ENCODE assay signal across 8 cellular contexts in genomic region chr1:48870596-48870995, GRCh38.
A peak's percentile ranks its signal among the peaks of the same experiment; 100 is the strongest.
DNase-seq lines count a peak whose midpoint lies in the region; ATAC-seq, FAIRE-seq and TF ChIP-seq lines count a peak whose summit lies in the region.

No MANE protein-coding gene starts in this region.

- H4K91ac ChIP-seq in mesenchymal stem cell (ENCODE audit: low read length), result no peak overlapping the region

- intact Hi-C loops in tibial artery (cut with DNase I; ENCODE audit: low total_unique reads), result no loop called here

- peak; percentile 78 for TF ChIP-seq CTCF in OCI-LY3 (IDR thresholded peaks at IDR 0.05; ENCODE audit: low read depth, low read length)
- peak; percentile 66 to 79 (median 70) for TF ChIP-seq CTCF in keratinocyte (optimal IDR thresholded peaks at IDR 0.05 in 1 of 3, IDR thresholded peaks at IDR 0.05 in 1 of 3, conservative IDR thresholded peaks at IDR 0.05 in 1 of 3; ENCODE audit: extremely low read depth in 1 of 3, insufficient read depth in 2 of 3, low read length in 3 of 3)
- peak in 1 of 2 experiments; percentile 12 for TF ChIP-seq CTCF in tibial artery (IDR thresholded peaks at IDR 0.05)

- H3K4me1 ChIP-seq in OCI-LY3 (ENCODE audit: low read length), result no peaks in the 10 kb centered on the region
- H3K4me1 ChIP-seq in keratinocyte (ENCODE audit: control insufficient read depth, extremely low read depth, insufficient read depth, low read length), result peaks cover 8% of the 10 kb centered on the region
- no peaks in the 10 kb centered on the region for H3K4me1 ChIP-seq in tibial artery
- no peaks in the 10 kb centered on the region for H3K4me1 ChIP-seq in mesenchymal stem cell (ENCODE audit: control insufficient read depth, insufficient read depth, low read depth, low read length)

- H3K36me3 ChIP-seq in OCI-LY3 (replicated peaks; ENCODE audit: low read depth, low read length), result no peaks in the 10 kb centered on the region
- no peaks in the 10 kb centered on the region for H3K36me3 ChIP-seq in keratinocyte (ENCODE audit: control insufficient read depth in 2 of 2, extremely low read depth in 1 of 2, insufficient read depth in 2 of 2, low read length in 2 of 2)
- H3K36me3 ChIP-seq in tibial artery, result no peaks in the 10 kb centered on the region
- no peaks in the 10 kb centered on the region for H3K36me3 ChIP-seq in mesenchymal stem cell (ENCODE audit: control insufficient read depth in 1 of 2, insufficient read depth in 2 of 2, low read depth in 1 of 2, low read length in 2 of 2)

- peak; percentile 82 for FAIRE-seq in keratinocyte (lab: Jason Lieb, UNC)

- 21% methylated on average over 2 of the region's 3 CpGs for WGBS in mesenchymal stem cell

- H2AK5ac ChIP-seq in mesenchymal stem cell (ENCODE audit: low read length, severe bottlenecking), result no peak overlapping the region

- H4K20me1 ChIP-seq in OCI-LY3 (ENCODE audit: insufficient read depth, low read length) (no peaks in the 10 kb centered on the region), keratinocyte (ENCODE audit: control insufficient read depth, extremely low read depth, insufficient read depth, low read length) (no peaks in the 10 kb centered on the region)

- H3K79me1 ChIP-seq in mesenchymal stem cell (replicated peaks; ENCODE audit: low read length, poor library complexity, severe bottlenecking), result no peaks in the 10 kb centered on the region

- no peaks in the 10 kb centered on the region for H3K27me3 ChIP-seq in OCI-LY3 (ENCODE audit: low read depth, low read length)
- no peaks in the 10 kb centered on the region for H3K27me3 ChIP-seq in keratinocyte (ENCODE audit: control insufficient read depth, extremely low read depth, insufficient read depth, low read length)
- H3K27me3 ChIP-seq in tibial artery, result no peaks in the 10 kb centered on the region
- H3K27me3 ChIP-seq in mesenchymal stem cell (ENCODE audit: control insufficient read depth in 1 of 2, insufficient read depth in 1 of 2, low read length in 2 of 2), result peaks cover 0 to 4% of the 10 kb centered on the region in 2 experiments

- H3K4me3 ChIP-seq in OCI-LY3 (ENCODE audit: low read length) (no peak overlapping the region), keratinocyte (ENCODE audit: control insufficient read depth in 2 of 3, extremely low read depth in 1 of 3, insufficient read depth in 2 of 3, low read depth in 1 of 3, low read length in 3 of 3) (no peak overlapping the region), tibial artery (no peak overlapping the region), mesenchymal stem cell (ENCODE audit: insufficient read depth in 1 of 2, low read depth in 1 of 2, low read length in 2 of 2) (no peak overlapping the region)

- H4K8ac ChIP-seq in mesenchymal stem cell (ENCODE audit: low read length), result no peak overlapping the region

- H3K9me3 ChIP-seq in OCI-LY3 (ENCODE audit: insufficient read depth, low read length) (no peaks in the 10 kb centered on the region), keratinocyte (ENCODE audit: control insufficient read depth, low read depth, low read length) (no peaks in the 10 kb centered on the region), tibial artery (no peaks in the 10 kb centered on the region), mesenchymal stem cell (ENCODE audit: control insufficient read depth, low read length) (no peaks in the 10 kb centered on the region)

- H3K14ac ChIP-seq in mesenchymal stem cell (ENCODE audit: low read length in 2 of 2), result no peak overlapping the region

- DNase-seq in ELF-1 (ENCODE audit: low read depth, low spot score) (peak; percentile 13), keratinocyte (ENCODE audit: low read depth, low spot score) (no peak), KG1 (lab: John Stamatoyannopoulos, UW) (no peak), tibial artery (no peak), mesenchymal stem cell (no peak), anterior cingulate cortex (lab: John Stamatoyannopoulos, UW) (no peak)

- ATAC-seq in GM21737 (IDR thresholded peaks at IDR 0.05; ENCODE audit: unreplicated experiment), result peak; percentile 54

- H3K23ac ChIP-seq in mesenchymal stem cell (ENCODE audit: low read length in 2 of 2), result no peak overlapping the region

- H3K9ac ChIP-seq in OCI-LY3 (ENCODE audit: low read length) (no peak overlapping the region), keratinocyte (ENCODE audit: control insufficient read depth, extremely low read depth, insufficient read depth, low read length) (no peak overlapping the region), mesenchymal stem cell (ENCODE audit: low read length) (no peak overlapping the region)

- no peaks in the 10 kb centered on the region for H3K9me1 ChIP-seq in keratinocyte (ENCODE audit: control insufficient read depth, extremely low read depth, insufficient read depth, low read length)

- H3K4ac ChIP-seq in mesenchymal stem cell (ENCODE audit: low read depth in 1 of 2, low read length in 2 of 2), result no peak overlapping the region

- H2BK15ac ChIP-seq in mesenchymal stem cell (ENCODE audit: low read depth, poor library complexity, severe bottlenecking), result no peak overlapping the region

- H2BK12ac ChIP-seq in mesenchymal stem cell (ENCODE audit: low read length in 2 of 2), result no peak overlapping the region

- H3K4me2 ChIP-seq in OCI-LY3 (ENCODE audit: low read length) (no peak overlapping the region), keratinocyte (ENCODE audit: control insufficient read depth, extremely low read depth, insufficient read depth, low read depth, low read length) (no peak overlapping the region), mesenchymal stem cell (ENCODE audit: low read length, poor library complexity, severe bottlenecking) (no peak overlapping the region)

- dilution Hi-C loops in keratinocyte (cut with MboI; ENCODE audit: extremely low pct_ligation_motif_present, low sequenced_read_pairs), result no loop called here

- no peak overlapping the region for H2AFZ ChIP-seq in OCI-LY3 (ENCODE audit: low read depth, low read length)
- H2AFZ ChIP-seq in keratinocyte (ENCODE audit: control insufficient read depth, low read length), result no peak overlapping the region
- H2AFZ ChIP-seq in mesenchymal stem cell (ENCODE audit: low read depth, low read length), result no peak overlapping the region

- no peak overlapping the region for H3K18ac ChIP-seq in mesenchymal stem cell (ENCODE audit: low read depth in 1 of 2, low read length in 2 of 2)

- no peak overlapping the region for H2BK5ac ChIP-seq in mesenchymal stem cell (ENCODE audit: low read depth, low read length, poor library complexity, severe bottlenecking)

- no peak overlapping the region for H3K27ac ChIP-seq in OCI-LY3 (ENCODE audit: low read length)
- no peak overlapping the region for H3K27ac ChIP-seq in keratinocyte (ENCODE audit: control insufficient read depth, insufficient read depth, low read length)
- no peak overlapping the region for H3K27ac ChIP-seq in tibial artery
- H3K27ac ChIP-seq in mesenchymal stem cell (ENCODE audit: low read length, poor library complexity, severe bottlenecking), result no peak overlapping the region

- no peak overlapping the region for H2BK120ac ChIP-seq in mesenchymal stem cell (ENCODE audit: low read depth, low read length)

- H3K79me2 ChIP-seq in OCI-LY3 (ENCODE audit: low read length), result no peaks in the 10 kb centered on the region
- no peaks in the 10 kb centered on the region for H3K79me2 ChIP-seq in keratinocyte (ENCODE audit: control insufficient read depth, insufficient read depth, low read length)
